In the genomic region with DNA sequence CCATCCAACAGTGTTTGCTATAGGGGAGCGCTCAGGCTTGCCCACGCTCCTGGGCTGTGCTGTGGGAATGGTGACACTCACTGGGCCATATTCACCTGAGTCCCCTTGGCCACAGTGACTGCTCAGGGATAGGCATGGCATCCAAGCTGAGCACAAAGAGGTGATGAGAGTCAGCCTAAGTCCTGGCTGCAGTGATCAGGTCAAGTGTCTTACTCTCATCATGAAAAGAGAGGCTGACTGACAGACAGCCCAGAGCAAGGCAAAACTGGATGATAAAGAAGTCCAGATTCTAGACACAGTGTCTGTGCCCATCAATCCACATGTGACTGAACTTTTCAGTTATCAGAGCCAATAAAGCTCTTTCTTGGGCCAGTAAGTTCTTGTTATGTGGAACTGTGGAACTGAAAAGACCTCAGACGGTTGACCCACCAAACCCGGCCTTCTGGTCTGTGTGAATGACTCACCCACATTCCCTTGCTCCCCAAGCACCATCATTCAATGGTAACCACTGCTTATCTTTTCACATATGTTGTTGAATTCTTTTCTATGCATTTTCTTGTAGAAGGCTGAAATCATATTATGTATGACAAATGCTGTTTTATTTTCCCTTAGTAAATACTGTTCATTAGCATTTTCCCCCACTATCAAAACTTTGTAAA, we compare ENCODE assay signal across 1 cellular context.
TF ChIP-seq lines count a peak whose summit lies in the region.

No MANE protein-coding gene starts in this region.

TF ChIP-seq in endothelial cell of umbilical vein, 7 proteins besides CTCF, POLR2A, EP300 and RAD21:
- TF ChIP-seq JUN (IDR thresholded peaks at IDR 0.05; ENCODE audit: borderline replicate concordance, insufficient read depth, insufficient read length, low read depth): peak; percentile 15
- TF ChIP-seq MYC (IDR thresholded peaks at IDR 0.05; ENCODE audit: low read depth, low read length): no peak
- TF ChIP-seq GATA2 (IDR thresholded peaks at IDR 0.05; ENCODE audit: insufficient read depth, insufficient read length, low read depth, low read length): no peak
- no peak for TF ChIP-seq POLR2AphosphoS5 (IDR thresholded peaks at IDR 0.05; ENCODE audit: insufficient read depth, low read depth, low read length)
- TF ChIP-seq EZH2 (IDR thresholded peaks at IDR 0.05; ENCODE audit: borderline replicate concordance, low read depth, low read length, severe bottlenecking): no peak
- TF ChIP-seq, protein P1, sequence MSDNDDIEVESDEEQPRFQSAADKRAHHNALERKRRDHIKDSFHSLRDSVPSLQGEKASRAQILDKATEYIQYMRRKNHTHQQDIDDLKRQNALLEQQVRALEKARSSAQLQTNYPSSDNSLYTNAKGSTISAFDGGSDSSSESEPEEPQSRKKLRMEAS (IDR thresholded peaks at IDR 0.05; ENCODE audit: insufficient read depth, insufficient read length): no peak
